16 cellular contexts compared by ENCODE assay signal in the genomic region with DNA sequence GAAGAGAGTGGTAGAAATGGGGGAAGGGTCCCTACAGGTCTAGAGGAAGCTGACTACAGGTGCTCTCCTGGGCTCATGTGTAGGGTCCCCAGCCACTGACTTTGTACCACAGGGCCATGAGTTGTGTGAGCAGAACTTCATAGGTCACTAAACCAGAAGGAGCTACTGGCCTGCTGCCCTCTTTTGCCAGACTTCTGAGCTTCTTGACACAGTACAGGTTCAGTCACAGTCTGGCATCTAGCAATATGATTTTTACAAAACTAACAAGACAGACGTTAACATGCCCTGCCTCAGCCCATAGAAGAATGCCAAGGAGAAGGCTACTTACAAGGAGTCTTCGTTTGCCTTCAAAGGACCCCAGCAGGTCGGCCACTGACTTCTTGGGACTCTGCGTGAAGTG. TPM values are rescaled to one million over a fixed set of nuclear protein-coding genes. Genes with fewer than 3 reads are reported as not detected.
DNase-seq lines count a peak whose midpoint lies in the region; ATAC-seq and TF ChIP-seq lines count a peak whose summit lies in the region.
"Had no signal": no experiment of that assay in that cellular context is flagged by ENCODE, and none has a peak within 500 bp of the region (broad histone marks: within the 10 kb centered on the region; RNA-seq: fewer than 3 reads in every experiment).

No MANE protein-coding gene starts in this region.

- H3K79me2 ChIP-seq in hepatocyte: no peaks in the 10 kb centered on the region

- no peak for TF ChIP-seq POLR2A in gastrocnemius medialis (IDR thresholded peaks at IDR 0.05)

- H3K27ac Mint-ChIP-seq in activated CD8-positive, alpha-beta memory T cell treated with anti-CD3 and anti-CD28 coated beads, Interleukin-2, amount 10 ng/mL, durations not matched to agents 7 days and 5 days: no peak overlapping the region
- H3K27ac Mint-ChIP-seq: progenitor cell of endocrine pancreas; stimulated activated naive CD8-positive, alpha-beta T cell treated with anti-CD3 and anti-CD28 coated beads, Interleukin-15, Interleukin-2, amounts not matched to agents 100 ng/mL and 50 ng/mL, for 24 hours had no signal

- no peaks in the 10 kb centered on the region for H3K36me3 Mint-ChIP-seq in activated CD8-positive, alpha-beta memory T cell treated with anti-CD3 and anti-CD28 coated beads, Interleukin-2, amount 10 ng/mL, durations not matched to agents 7 days and 5 days

- H4K20me1 ChIP-seq in hepatocyte (ENCODE audit: insufficient read depth, poor library complexity, severe bottlenecking): no peaks in the 10 kb centered on the region

- peak in 1 of 3 donors; percentile 62 for DNase-seq in right cardiac atrium
- no peak for DNase-seq in left ventricle myocardium superior
- no peak for DNase-seq in hepatocyte (ENCODE audit: low spot score)
- no peak for DNase-seq in gastrocnemius medialis
- no peak for DNase-seq in activated CD8-positive, alpha-beta memory T cell treated with anti-CD3 and anti-CD28 coated beads, Interleukin-2, amount 10 ng/mL, durations not matched to agents 7 days and 5 days
- DNase-seq in effector CD4-positive, alpha-beta T cell: no peak
- no peak for DNase-seq in NCI-H1417 (lab: John Stamatoyannopoulos, UW)
- DNase-seq: activated naive CD4-positive, alpha-beta T cell treated with Interleukin-2 at 50 U/mL for 16 hours; NCI-H2081 treated with DMSO at 0.1 percent for 48 hours had no signal

- no peak overlapping the region for H3K4me3 Mint-ChIP-seq in activated CD8-positive, alpha-beta memory T cell treated with anti-CD3 and anti-CD28 coated beads, Interleukin-2, amount 10 ng/mL, durations not matched to agents 7 days and 5 days
- H3K4me3 Mint-ChIP-seq: central memory CD8-positive, alpha-beta T cell; stimulated activated naive CD8-positive, alpha-beta T cell treated with anti-CD3 and anti-CD28 coated beads, Interleukin-15, Interleukin-2, amounts not matched to agents 100 ng/mL and 50 ng/mL, for 24 hours had no signal

- no peak overlapping the region for H2AFZ ChIP-seq in hepatocyte

- H3K4me2 ChIP-seq in hepatocyte: peak overlapping the region; percentile 62

- H3K36me3 ChIP-seq in hepatocyte (replicated peaks; ENCODE audit: insufficient read depth, low read depth) (no peaks in the 10 kb centered on the region), gastrocnemius medialis (no peaks in the 10 kb centered on the region)
- H3K36me3 ChIP-seq: SJSA1 had no signal

- TF ChIP-seq CTCF in hepatocyte (IDR thresholded peaks at IDR 0.05; ENCODE audit: poor library complexity): no peak
- no peak for TF ChIP-seq CTCF in gastrocnemius medialis (IDR thresholded peaks at IDR 0.05 in 4 of 5, conservative IDR thresholded peaks at IDR 0.05 in 1 of 5)

- H3K4me3 ChIP-seq in right cardiac atrium (ENCODE audit: low read length) (peak overlapping the region; percentile 36), hepatocyte (no peak overlapping the region), gastrocnemius medialis (peak overlapping the region in 1 of 4 donors; percentile 5)
- H3K4me3 ChIP-seq: SJSA1 had no signal

- no peak overlapping the region for H3K27ac ChIP-seq in right cardiac atrium (ENCODE audit: low read length)
- no peak overlapping the region for H3K27ac ChIP-seq in hepatocyte
- H3K27ac ChIP-seq in gastrocnemius medialis: peak overlapping the region; percentile 21 to 48 (median 30)
- H3K27ac ChIP-seq: epithelial cell of prostate, SJSA1 had no signal

- intact Hi-C loops in right cardiac atrium (cut with DNase I): no loop called here
- intact Hi-C loops in left ventricle myocardium superior (cut with micrococcal nuclease): no loop called here
- intact Hi-C loops in gastrocnemius medialis (cut with DNase I; ENCODE audit: low total_unique reads): no loop called here

- H3K9me3 ChIP-seq in right cardiac atrium (ENCODE audit: control insufficient read depth, low read length) (no peaks in the 10 kb centered on the region), hepatocyte (ENCODE audit: low read depth) (no peaks in the 10 kb centered on the region), gastrocnemius medialis (no peaks in the 10 kb centered on the region)
- H3K9me3 ChIP-seq: SJSA1 had no signal

- ATAC-seq in right cardiac atrium (no peak), left ventricle myocardium superior (no peak), gastrocnemius medialis (no peak), GM21737 (IDR thresholded peaks at IDR 0.05; ENCODE audit: unreplicated experiment) (no peak)
- ATAC-seq in activated CD8-positive, alpha-beta memory T cell treated with anti-CD3 and anti-CD28 coated beads, Interleukin-2, amount 10 ng/mL, durations not matched to agents 7 days and 5 days: no peak
- ATAC-seq: HCT116 had no signal

- H3K9me2 ChIP-seq in hepatocyte (replicated peaks; ENCODE audit: insufficient read depth): no peaks in the 10 kb centered on the region

- H3K27me3 ChIP-seq in right cardiac atrium (ENCODE audit: control insufficient read depth, insufficient read depth) (no peaks in the 10 kb centered on the region), hepatocyte (no peaks in the 10 kb centered on the region), gastrocnemius medialis (no peaks in the 10 kb centered on the region)
- H3K27me3 ChIP-seq: SJSA1 had no signal

- no peaks in the 10 kb centered on the region for H3K4me1 ChIP-seq in right cardiac atrium (ENCODE audit: control insufficient read depth, insufficient read depth, low read length)
- peaks cover 26% of the 10 kb centered on the region for H3K4me1 ChIP-seq in hepatocyte (ENCODE audit: insufficient read depth)
- H3K4me1 ChIP-seq in gastrocnemius medialis: peaks cover 15 to 17% of the 10 kb centered on the region in 2 donors

- H3K4me1 Mint-ChIP-seq in activated CD8-positive, alpha-beta memory T cell treated with anti-CD3 and anti-CD28 coated beads, Interleukin-2, amount 10 ng/mL, durations not matched to agents 7 days and 5 days: peaks cover 17% of the 10 kb centered on the region

- 63% methylated on average over 4 of the region's 4 CpGs for WGBS in right cardiac atrium
- 89% methylated on average over 4 of the region's 4 CpGs for WGBS in hepatocyte (ENCODE audit: low lambda C conversion rate, missing lambda C conversion rate)

- CTCF ChIA-PET in activated CD8-positive, alpha-beta memory T cell treated with anti-CD3 and anti-CD28 coated beads, Interleukin-2, amount 10 ng/mL, durations not matched to agents 7 days and 5 days (lab: Charles Lee): interaction anchor here (1.1 to 2.1 kb wide), 5 partner anchors 8 to 342 kb away, joined by 3 to 9 read pairs (median 5); no protein-coding TSS in a partner anchor

- no peaks in the 10 kb centered on the region for H3K27me3 Mint-ChIP-seq in activated CD8-positive, alpha-beta memory T cell treated with anti-CD3 and anti-CD28 coated beads, Interleukin-2, amount 10 ng/mL, durations not matched to agents 7 days and 5 days
- H3K27me3 Mint-ChIP-seq: central memory CD8-positive, alpha-beta T cell; progenitor cell of endocrine pancreas; stimulated activated naive CD8-positive, alpha-beta T cell treated with anti-CD3 and anti-CD28 coated beads, Interleukin-15, Interleukin-2, amounts not matched to agents 100 ng/mL and 50 ng/mL, for 24 hours had no signal

- in situ Hi-C loops in gastrocnemius medialis (cut with MboI; ENCODE audit: low sequenced_read_pairs in 4 of 4): no loop called here

- no peaks in the 10 kb centered on the region for H3K9me3 Mint-ChIP-seq in activated CD8-positive, alpha-beta memory T cell treated with anti-CD3 and anti-CD28 coated beads, Interleukin-2, amount 10 ng/mL, durations not matched to agents 7 days and 5 days (ENCODE audit: low read depth)
- H3K9me3 Mint-ChIP-seq: central memory CD8-positive, alpha-beta T cell; stimulated activated naive CD8-positive, alpha-beta T cell treated with anti-CD3 and anti-CD28 coated beads, Interleukin-15, Interleukin-2, amounts not matched to agents 100 ng/mL and 50 ng/mL, for 24 hours had no signal

RNA-seq across cellular contexts. Expression of a gene that starts 3.2 kb away (rescaled TPM):
- 100 to 1,000 TPM; 123 to 187 (median 152) TPM for total RNA-seq in right cardiac atrium
- 20.3 TPM for polyA plus RNA-seq in right cardiac atrium
- 80.0 TPM for total RNA-seq in left ventricle myocardium superior
- total RNA-seq in hepatocyte: 26.6 and 27.1 TPM in 2 replicates
- polyA plus RNA-seq in hepatocyte: 83.5 and 95.4 TPM in 2 replicates
- 10 to 100 TPM in 1 of 4 donors, 1 to 10 TPM in 2, under 1 TPM in 1; 0.63 to 13.5 (median 3.4) TPM for total RNA-seq in gastrocnemius medialis
- total RNA-seq in activated CD8-positive, alpha-beta memory T cell treated with anti-CD3 and anti-CD28 coated beads, Interleukin-2, amount 10 ng/mL, durations not matched to agents 7 days and 5 days: 1 to 10 TPM in 1 of 2 experiments, under 1 TPM in 1; 0.35 to 1.5 TPM

Comparison
In these comparisons a context has a peak if more than half of its experiments do, and no peak if none do; other contexts are left out.
1. H3K27ac ChIP-seq: peak in gastrocnemius medialis (4 of 4); none in right cardiac atrium (single experiment) and hepatocyte (single experiment).